In the genomic region with DNA sequence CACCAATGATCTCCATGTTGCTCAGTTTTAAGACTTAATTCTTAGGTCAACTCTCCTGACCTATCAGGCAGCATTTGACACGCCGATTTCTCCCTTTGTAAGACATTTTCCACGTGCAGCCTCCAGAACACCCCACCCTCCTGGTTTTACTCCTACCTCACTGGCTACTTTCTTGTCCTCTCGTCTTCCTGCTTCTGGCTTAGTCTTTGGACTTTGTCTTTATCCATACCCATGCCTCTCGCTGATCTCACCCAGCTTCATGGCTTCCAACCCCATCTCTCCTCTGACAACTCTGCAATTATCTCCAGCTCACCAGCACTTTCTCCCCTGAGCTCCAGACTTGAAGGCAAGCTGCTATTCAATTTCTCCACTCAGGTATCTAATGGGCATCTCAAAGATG, we compare ENCODE assay signal across 28 cellular contexts.
"Had no signal": no experiment of that assay in that cellular context is flagged by ENCODE, and none has a peak within 500 bp of the region (broad histone marks: within the 10 kb centered on the region; RNA-seq: fewer than 3 reads in every experiment).

No MANE protein-coding gene starts in this region.

- H3K4me3 Mint-ChIP-seq: naive thymus-derived CD4-positive, alpha-beta T cell; neural crest cell; stimulated activated naive B cell treated with anti-CD40 and anti-IgM and Interleukin-4, amounts not matched to agents 10 μg/mL and 1 μg/mL and 100 μg/mL, for 72 hours; T-helper 17 cell had no signal

- H3K9me3 ChIP-seq: gastrocnemius medialis, lower lobe of right lung, psoas muscle, sigmoid colon, suprapubic skin, tibial artery had no signal

- H3K4me3 ChIP-seq: gastrocnemius medialis, lower lobe of right lung, psoas muscle, sigmoid colon, smooth muscle cell, suprapubic skin, tibial artery had no signal

- H3K9ac ChIP-seq: parathyroid adenoma had no signal

- H3K27ac Mint-ChIP-seq: activated naive CD4-positive, alpha-beta T cell treated with anti-CD3 and anti-CD28 coated beads, Interleukin-2, amount 50 U/mL, for 72 hours; naive thymus-derived CD4-positive, alpha-beta T cell had no signal

- H3K27me3 ChIP-seq: gastrocnemius medialis, sigmoid colon, suprapubic skin, tibial artery had no signal

- H3K36me3 ChIP-seq: lower lobe of right lung, sigmoid colon, suprapubic skin had no signal

- H3K9me3 Mint-ChIP-seq: activated naive CD4-positive, alpha-beta T cell treated with anti-CD3 and anti-CD28 coated beads, Interleukin-2, amount 50 U/mL, for 72 hours; naive thymus-derived CD4-positive, alpha-beta T cell; neural crest cell; stimulated activated naive B cell treated with anti-CD40 and anti-IgM and Interleukin-4, amounts not matched to agents 10 μg/mL and 1 μg/mL and 100 μg/mL, for 72 hours had no signal

- H3K36me3 Mint-ChIP-seq: stimulated activated naive B cell treated with anti-CD40 and anti-IgM and Interleukin-4, amounts not matched to agents 10 μg/mL and 1 μg/mL and 100 μg/mL, for 72 hours had no signal

- H3K4me1 ChIP-seq: lower lobe of right lung, psoas muscle, sigmoid colon, suprapubic skin, tibial artery had no signal

- H3K27ac ChIP-seq: gastrocnemius medialis, lower lobe of right lung, parathyroid adenoma, psoas muscle, sigmoid colon, suprapubic skin, tibial artery, WERI-Rb-1 had no signal

- DNase-seq: activated CD4-positive, alpha-beta T cell treated with anti-CD3 and anti-CD28 coated beads for 48 hours; activated CD4-positive, alpha-beta T cell treated with anti-CD3 and anti-CD28 coated beads, Interleukin-2, amount 50 U/mL, for 48 hours; activated CD8-positive, alpha-beta memory T cell treated with anti-CD3 and anti-CD28 coated beads for 24 hours; activated gamma-delta T cell treated with Interleukin-2 at 50 U/mL for 16 hours; effector CD8-positive, alpha-beta T cell; erythroblast; gastrocnemius medialis; hippocampal formation; kidney; lower lobe of right lung; mesendoderm; naive thymus-derived CD4-positive, alpha-beta T cell; nucleus accumbens; psoas muscle; sigmoid colon; stimulated activated CD4-positive, alpha-beta T cell treated with anti-CD3 and anti-CD28 coated beads, Interleukin-1b, Interleukin-23, amount 100 ng/mL, for 48 hours; stimulated activated CD4-positive, alpha-beta T cell treated with anti-CD3 and anti-CD28 coated beads, Interleukin-4, amount 100 ng/mL, for 4 hours; stimulated activated CD8-positive, alpha-beta memory T cell treated with anti-CD3 and anti-CD28 coated beads, Interleukin-4, amount 100 ng/mL, for 48 hours; stimulated activated naive B cell treated with anti-CD40 and anti-IgM and Interleukin-4, amounts not matched to agents 10 μg/mL and 1 μg/mL and 100 μg/mL, for 72 hours; T-helper 17 cell; T1000; tibial artery; WERI-Rb-1 had no signal
